ENCODE assay signal across 1 cellular context in genomic region chr5:97125125-97125683, GRCh38.
TF ChIP-seq lines count a peak whose summit lies in the region.

No MANE protein-coding gene starts in this region.

TF ChIP-seq in GM23338, 12 proteins besides CTCF, POLR2A, EP300 and RAD21 (continued from another document):
- no peak for TF ChIP-seq ZNF462 (CRISPR knock-in tag; IDR thresholded peaks at IDR 0.05)
TF ChIP-seq in GM23338: peak in this region for 0.
